8 cellular contexts compared by ENCODE assay signal in the genomic region with DNA sequence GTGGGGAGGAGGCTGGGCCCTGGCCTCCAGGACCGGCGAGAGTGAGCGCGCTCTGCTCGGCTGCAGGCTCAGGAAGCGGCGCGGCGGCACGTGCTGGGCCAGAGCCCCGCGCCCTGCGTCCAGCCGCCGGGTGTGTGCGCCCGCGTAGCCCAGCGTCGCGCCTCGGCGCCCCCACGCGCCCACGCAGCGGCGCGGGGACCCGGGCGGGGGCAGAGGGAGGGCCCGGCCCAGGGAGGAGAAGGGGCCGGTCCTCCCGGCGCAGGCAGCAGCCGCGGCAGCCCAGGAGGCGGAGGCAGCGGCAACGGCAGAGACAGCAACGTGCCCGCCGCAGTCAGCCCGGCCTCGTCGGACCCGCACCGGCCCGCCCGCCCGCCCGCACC. TPM values are rescaled to one million over a fixed set of nuclear protein-coding genes. Genes with fewer than 3 reads are reported as not detected.
DNase-seq lines count a peak whose midpoint lies in the region; ATAC-seq and TF ChIP-seq lines count a peak whose summit lies in the region.

A gene with protein sequence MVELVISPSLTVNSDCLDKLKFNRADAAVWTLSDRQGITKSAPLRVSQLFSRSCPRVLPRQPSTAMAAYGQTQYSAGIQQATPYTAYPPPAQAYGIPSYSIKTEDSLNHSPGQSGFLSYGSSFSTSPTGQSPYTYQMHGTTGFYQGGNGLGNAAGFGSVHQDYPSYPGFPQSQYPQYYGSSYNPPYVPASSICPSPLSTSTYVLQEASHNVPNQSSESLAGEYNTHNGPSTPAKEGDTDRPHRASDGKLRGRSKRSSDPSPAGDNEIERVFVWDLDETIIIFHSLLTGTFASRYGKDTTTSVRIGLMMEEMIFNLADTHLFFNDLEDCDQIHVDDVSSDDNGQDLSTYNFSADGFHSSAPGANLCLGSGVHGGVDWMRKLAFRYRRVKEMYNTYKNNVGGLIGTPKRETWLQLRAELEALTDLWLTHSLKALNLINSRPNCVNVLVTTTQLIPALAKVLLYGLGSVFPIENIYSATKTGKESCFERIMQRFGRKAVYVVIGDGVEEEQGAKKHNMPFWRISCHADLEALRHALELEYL (plus strand): TSS at position 265 of the 380 bp plus-strand sequence. CDS start 95,168 bp downstream, outside the sequence.

- H3K4me1 ChIP-seq in esophagus squamous epithelium, result peaks cover 0 to 35% (median 0%) of the 10 kb centered on the region in 3 donors

- CTCF ChIA-PET in BJ (lab: Yijun Ruan, JAX), result interaction anchor here (0.6 kb wide), 1 partner anchor 125 kb away, joined by 3 read pairs; no protein-coding TSS in a partner anchor

- no peak for ATAC-seq in HG02642 (IDR thresholded peaks at IDR 0.05; ENCODE audit: poor library complexity, unreplicated experiment)

- TF ChIP-seq CTCF in BJ (IDR thresholded peaks at IDR 0.05; ENCODE audit: insufficient read depth, low read depth, low read length) (no peak), esophagus squamous epithelium (IDR thresholded peaks at IDR 0.05) (no peak), neural crest cell (conservative IDR thresholded peaks at IDR 0.05) (no peak), CD14-positive monocyte (IDR thresholded peaks at IDR 0.05) (no peak)

- POLR2A ChIA-PET in BJ (lab: Charles Lee), result no interaction called here

- DNase-seq in BJ (ENCODE audit: low read depth) (no peak), NCI-H146 treated with DMSO at 0.1 percent for 48 hours (lab: John Stamatoyannopoulos, UW; ENCODE audit: unreplicated experiment) (peak; percentile 34), esophagus squamous epithelium (lab: John Stamatoyannopoulos, UW) (no peak), neural crest cell (ENCODE audit: low read depth, low spot score) (peak; percentile 17), CD14-positive monocyte (ENCODE audit: low spot score) (no peak), NOMO-1 (lab: John Stamatoyannopoulos, UW; ENCODE audit: unreplicated experiment in 2 of 2) (no peak)
- no peak for DNase-seq in stimulated activated CD4-positive, alpha-beta T cell treated with anti-CD3 and anti-CD28 coated beads, Interleukin-4, amount 100 ng/mL, for 4 hours

- H3K4me3 ChIP-seq in BJ (ENCODE audit: low read depth, low read length), result peak within 1 kb of the TSS; percentile 40
- H3K4me3 ChIP-seq in esophagus squamous epithelium, result peak within 1 kb of the TSS; percentile 70 to 80 (median 76)

- H3K36me3 Mint-ChIP-seq in neural crest cell (ENCODE audit: low read depth) (peaks cover 6% of the 10 kb centered on the region), CD14-positive monocyte (no peaks in the 10 kb centered on the region)

- H3K27ac Mint-ChIP-seq in neural crest cell (ENCODE audit: unreplicated experiment) (no peak within 1 kb of the TSS), CD14-positive monocyte (no peak within 1 kb of the TSS)

- H3K27ac ChIP-seq in esophagus squamous epithelium, result peak within 1 kb of the TSS; percentile 69 to 84 (median 82)

- no peak for TF ChIP-seq POLR2A in esophagus squamous epithelium (IDR thresholded peaks at IDR 0.05)

- peaks cover 0 to 5% (median 0%) of the 10 kb centered on the region in 3 donors for H3K9me3 ChIP-seq in esophagus squamous epithelium

- H3K4me3 Mint-ChIP-seq in neural crest cell (peak within 1 kb of the TSS; percentile 83), CD14-positive monocyte (peak within 1 kb of the TSS in 1 of 2 donors; percentile 84)

- H3K27me3 Mint-ChIP-seq in neural crest cell (ENCODE audit: low read depth) (peaks cover 77% of the 10 kb centered on the region), CD14-positive monocyte (ENCODE audit: low read depth in 3 of 3) (peaks cover 60 to 76% (median 60%) of the 10 kb centered on the region in 3 donors)

- no CpG with 5 or more reads among the region's 52 CpGs for WGBS in esophagus squamous epithelium, 2 donors

- peaks cover 13% of the 10 kb centered on the region for H3K27me3 ChIP-seq in BJ (ENCODE audit: control insufficient read depth, insufficient read depth, low read length)
- peaks cover 0 to 34% (median 0%) of the 10 kb centered on the region in 4 donors for H3K27me3 ChIP-seq in esophagus squamous epithelium

- H3K9me3 Mint-ChIP-seq in neural crest cell, result peaks cover 6% of the 10 kb centered on the region
- peaks cover 0 to 12% (median 7%) of the 10 kb centered on the region in 7 donors for H3K9me3 Mint-ChIP-seq in CD14-positive monocyte

- intact Hi-C loops in esophagus squamous epithelium (cut with DNase I) (no loop called here), CD14-positive monocyte (cut with micrococcal nuclease) (no loop called here)

- no peaks in the 10 kb centered on the region for H3K36me3 ChIP-seq in BJ (ENCODE audit: control insufficient read depth, insufficient read depth, low read length)
- H3K36me3 ChIP-seq in esophagus squamous epithelium, result no peaks in the 10 kb centered on the region

- H3K4me1 Mint-ChIP-seq in neural crest cell (peaks cover 9% of the 10 kb centered on the region), CD14-positive monocyte (no peaks in the 10 kb centered on the region)

RNA-seq across cellular contexts. Expression of the gene that starts here (rescaled TPM):
- polyA plus RNA-seq in BJ (2011; rRNA removed), result 0.85 and 1.5 TPM in 2 replicates
- polyA minus RNA-seq in BJ (2011; rRNA and poly(A)+ RNA removed), result 0.82 and 1.1 TPM in 2 replicates
- 10 to 100 TPM in 3 of 4 donors, 1 to 10 TPM in 1; 9.7 to 22.1 (median 14.3) TPM for total RNA-seq in esophagus squamous epithelium
- 1.3 and 1.4 TPM in 2 replicates for total RNA-seq in neural crest cell
- under 1 TPM in 1 of 2 donors, not detected in 1; 0.16 TPM for polyA plus RNA-seq in CD14-positive monocyte

Comparison
In these comparisons a context has a peak if more than half of its experiments do, and no peak if none do; other contexts are left out.
1. DNase-seq: peak in NCI-H146 treated with DMSO at 0.1 percent for 48 hours (single experiment) and neural crest cell (single experiment); none in BJ (single experiment), esophagus squamous epithelium (single experiment), CD14-positive monocyte (single experiment), NOMO-1 (0 of 2) and stimulated activated CD4-positive, alpha-beta T cell treated with anti-CD3 and anti-CD28 coated beads, Interleukin-4, amount 100 ng/mL, for 4 hours (0 of 2).